ENCODE assay signal across 37 cellular contexts in genomic region chr22:47672526-47672925, GRCh38.
DNase-seq lines count a peak whose midpoint lies in the region; ATAC-seq, FAIRE-seq and TF ChIP-seq lines count a peak whose summit lies in the region.
"Had no signal": no experiment of that assay in that cellular context is flagged by ENCODE, and none has a peak within 500 bp of the region (broad histone marks: within the 10 kb centered on the region; RNA-seq: fewer than 3 reads in every experiment).

No MANE protein-coding gene starts in this region.

- H3T11ph ChIP-seq in H9 (ENCODE audit: low read length) = no peak overlapping the region

- H2AFZ ChIP-seq in H9 (ENCODE audit: low read length) = no peak overlapping the region
- no peak overlapping the region for H2AFZ ChIP-seq in H1 (ENCODE audit: low read length)
- H2AFZ ChIP-seq in neuronal stem cell (ENCODE audit: low read length) = no peak overlapping the region

- H4K8ac ChIP-seq in H9 (replicated peaks; ENCODE audit: insufficient read length, low read depth, low read length) (no peak overlapping the region), H1 (ENCODE audit: extremely low read depth, insufficient read depth, low read length) (no peak overlapping the region), mesendoderm (ENCODE audit: low read depth, low read length) (no peak overlapping the region), neuronal stem cell (ENCODE audit: low read depth, low read length) (peak overlapping the region; percentile 76)

- FAIRE-seq in H1 (lab: Jason Lieb, UNC) = no peak
- FAIRE-seq: A204.1, A549, D721Med had no signal

- H2BK15ac ChIP-seq in H9 (ENCODE audit: low read depth, low read length) (no peak overlapping the region), H1 (ENCODE audit: low read length) (no peak overlapping the region), mesendoderm (replicated peaks; ENCODE audit: low read depth) (no peak overlapping the region), neuronal stem cell (ENCODE audit: low read length) (no peak overlapping the region)

- CTCF ChIA-PET in H1 (lab: Charles Lee; ENCODE audit: partially characterized antibody) = interaction anchor here (1.2 kb wide), 1 partner anchor 9 kb away, joined by 3 read pairs; no protein-coding TSS in a partner anchor
- CTCF ChIA-PET in A673 (lab: Charles Lee) = no interaction called here

- no peaks in the 10 kb centered on the region for H3K79me2 ChIP-seq in H9 (ENCODE audit: insufficient read depth, low read length)
- no peaks in the 10 kb centered on the region for H3K79me2 ChIP-seq in H1 (ENCODE audit: control insufficient read depth in 1 of 2, insufficient read depth in 2 of 2, low read length in 2 of 2)
- H3K79me2 ChIP-seq in mesendoderm (ENCODE audit: control insufficient read depth, insufficient read depth, low read length) = no peaks in the 10 kb centered on the region

- ATAC-seq in HG02938 (IDR thresholded peaks at IDR 0.05; ENCODE audit: unreplicated experiment) (no peak), right lobe of liver (no peak)
- ATAC-seq: A549; CD8-positive, alpha-beta T cell had no signal

- no peak overlapping the region for H3K4me2 ChIP-seq in H9 (ENCODE audit: insufficient read depth, insufficient read length, low read length)
- no peak overlapping the region for H3K4me2 ChIP-seq in H1 (ENCODE audit: insufficient read depth in 1 of 2, low read depth in 2 of 2, low read length in 2 of 2)
- H3K4me2 ChIP-seq in mesendoderm (ENCODE audit: low read length) = no peak overlapping the region
- H3K4me2 ChIP-seq in neuronal stem cell (ENCODE audit: insufficient read depth, low read length, poor library complexity, severe bottlenecking) = no peak overlapping the region
- H3K4me2 ChIP-seq: A549; BLaER1; BLaER1 treated with 17β-estradiol and CSF1 and Interleukin-3, amounts not matched to agents 10 nM and 100 nM had no signal

- H3K23ac ChIP-seq in H9 (ENCODE audit: insufficient read length, low read depth, low read length) (no peak overlapping the region), H1 (ENCODE audit: insufficient read length) (no peak overlapping the region), mesendoderm (ENCODE audit: low read length) (no peak overlapping the region), neuronal stem cell (ENCODE audit: low read depth, low read length, poor library complexity) (peak overlapping the region; percentile 19)

- TF ChIP-seq CTCF in H9 (conservative IDR thresholded peaks at IDR 0.05) (no peak), H1 (IDR thresholded peaks at IDR 0.05; ENCODE audit: control extremely low read depth in 1 of 3, insufficient read depth in 1 of 3, low read depth in 1 of 3, low read length in 3 of 3) (no peak), A673 (conservative IDR thresholded peaks at IDR 0.05; ENCODE audit: low read depth, low read length) (no peak), right lobe of liver (IDR thresholded peaks at IDR 0.05) (no peak)

- H2BK5ac ChIP-seq in H9 (ENCODE audit: insufficient read length, low read length) (no peak overlapping the region), H1 (ENCODE audit: low read depth, low read length) (no peak overlapping the region; the same call in 1 of the 2 replicates), mesendoderm (ENCODE audit: low read length) (no peak overlapping the region), neuronal stem cell (ENCODE audit: low read length) (no peak overlapping the region)

- peaks cover 28 to 33% of the 10 kb centered on the region in 2 experiments for H3K4me1 Mint-ChIP-seq in H9
- H3K4me1 Mint-ChIP-seq: B cell; CD14-positive monocyte; CD4-positive, CD25-positive, alpha-beta regulatory T cell; CD8-positive, alpha-beta memory T cell had no signal

- H2AK5ac ChIP-seq in H9 (ENCODE audit: insufficient read length, low read length) = no peak overlapping the region
- no peak overlapping the region for H2AK5ac ChIP-seq in H1 (ENCODE audit: low read depth, low read length)
- peak overlapping the region; percentile 71 for H2AK5ac ChIP-seq in mesendoderm (ENCODE audit: low read length)
- H2AK5ac ChIP-seq in neuronal stem cell (ENCODE audit: low read depth, low read length) = no peak overlapping the region

- H3K23me2 ChIP-seq in H9 (ENCODE audit: insufficient read length, low read depth, low read length, poor library complexity, severe bottlenecking) = no peaks in the 10 kb centered on the region
- no peaks in the 10 kb centered on the region; the same call in 1 of the 2 replicates for H3K23me2 ChIP-seq in H1 (ENCODE audit: low read depth, low read length)

- no peak for DNase-seq in H9
- no peak for DNase-seq in H1 (ENCODE audit: low read depth in 1 of 2, low spot score in 2 of 2)
- DNase-seq in mesendoderm = no peak
- DNase-seq in neuronal stem cell (ENCODE audit: low spot score) = no peak
- DNase-seq in GDM1 (lab: John Stamatoyannopoulos, UW) = no peak
- DNase-seq in A673 (ENCODE audit: low spot score) = no peak
- no peak for DNase-seq in right lobe of liver
- DNase-seq: 8988T; ACHN; AML-193; BE2C; C1 segment of cervical spinal cord; Caco-2; Calu3; CD4-positive, alpha-beta memory T cell; CD4-positive, alpha-beta T cell; CD4-positive, CD25-positive, alpha-beta regulatory T cell; CD8-positive, alpha-beta memory T cell; CD8-positive, alpha-beta T cell; COR-L47; DMS 273 treated with DMSO at 0.1 percent for 48 hours; DMS153; DMS53; DMS79; DMS79 treated with DMSO at 0.1 percent for 48 hours; DND-41; EL had no signal

- H3K56ac ChIP-seq in H9 (ENCODE audit: insufficient read length, low read depth, low read length) (no peak overlapping the region), H1 (replicated peaks; ENCODE audit: insufficient read length, low read depth, low read length) (no peak overlapping the region), mesendoderm (ENCODE audit: low read length) (no peak overlapping the region)

- WGBS in H9 (ENCODE audit: extremely low coverage, insufficient read length, low lambda C conversion rate) = no CpG with 5 or more reads among the region's 9 CpGs
- WGBS in H1 (ENCODE audit: extremely low coverage in 1 of 2, insufficient coverage in 1 of 2, insufficient read length in 1 of 2, insufficient replicate concordance in 2 of 2, low coverage in 1 of 2, low lambda C conversion rate in 2 of 2, missing lambda C conversion rate in 1 of 2), 2 experiments = 89% methylated on average over 9 of the region's 9 CpGs; no CpG with 5 or more reads in 1 of the 2 experiments
- WGBS in mesendoderm (ENCODE audit: extremely low coverage, insufficient coverage, low lambda C conversion rate) = no CpG with 5 or more reads among the region's 9 CpGs
- WGBS in neuronal stem cell (ENCODE audit: extremely low coverage in 2 of 2, insufficient read length in 2 of 2, insufficient replicate concordance in 1 of 2), 2 donors = no CpG with 5 or more reads among the region's 9 CpGs
- WGBS in right lobe of liver (ENCODE audit: insufficient coverage, low coverage, low lambda C conversion rate, missing lambda C conversion rate) = 70% methylated on average over 6 of the region's 9 CpGs

- H3K4ac ChIP-seq in H9 (ENCODE audit: low read depth, low read length) (no peak overlapping the region), H1 (replicated peaks; ENCODE audit: insufficient read length, low read depth, low read length) (no peak overlapping the region), mesendoderm (ENCODE audit: low read depth, low read length) (no peak overlapping the region), neuronal stem cell (ENCODE audit: low read length) (no peak overlapping the region)

- no TSS peak for BruUV-seq in A673 (replicated peaks; lab: Mats Ljungman, UMichigan)

- H2BK20ac ChIP-seq in H9 (ENCODE audit: low read depth, low read length, poor library complexity, severe bottlenecking) (no peak overlapping the region), H1 (ENCODE audit: low read length) (no peak overlapping the region)

- H3K36me3 ChIP-seq in H1 (ENCODE audit: control insufficient read depth in 2 of 4, insufficient read depth in 4 of 4, low read length in 3 of 4) (no peaks in the 10 kb centered on the region), mesendoderm (ENCODE audit: control insufficient read depth, insufficient read depth, low read length) (no peaks in the 10 kb centered on the region), neuronal stem cell (replicated peaks in 1 of 2; ENCODE audit: control insufficient read depth in 2 of 2, insufficient read depth in 2 of 2, low read length in 2 of 2) (no peaks in the 10 kb centered on the region), A673 (ENCODE audit: insufficient read depth, low read length, poor library complexity, severe bottlenecking) (no peaks in the 10 kb centered on the region), right lobe of liver (no peaks in the 10 kb centered on the region)
- H3K36me3 ChIP-seq: BE2C; BLaER1; BLaER1 treated with 17β-estradiol and CSF1 and Interleukin-3, amounts not matched to agents 10 nM and 100 nM had no signal

- peaks cover 63% of the 10 kb centered on the region for H3K27me3 Mint-ChIP-seq in H9 (ENCODE audit: low read depth)
- H3K27me3 Mint-ChIP-seq: B cell; CD4-positive, alpha-beta T cell; CD4-positive, CD25-positive, alpha-beta regulatory T cell had no signal

- H3K9me3 Mint-ChIP-seq in H9 = peaks cover 20 to 30% of the 10 kb centered on the region in 2 experiments

- H3K36me3 Mint-ChIP-seq in H9 (ENCODE audit: insufficient read depth in 1 of 3, low read depth in 3 of 3) = peaks cover 10 to 23% (median 16%) of the 10 kb centered on the region in 3 experiments; a peak in 6 of 7 replicates
- H3K36me3 Mint-ChIP-seq: CD14-positive monocyte; CD4-positive, alpha-beta memory T cell; CD4-positive, CD25-positive, alpha-beta regulatory T cell; CD8-positive, alpha-beta memory T cell; CD8-positive, alpha-beta T cell had no signal

- no peak overlapping the region for H2BK120ac ChIP-seq in H9 (ENCODE audit: low read depth, low read length, poor library complexity, severe bottlenecking)
- no peak overlapping the region for H2BK120ac ChIP-seq in H1 (replicated peaks; ENCODE audit: low read depth, low read length)
- no peak overlapping the region for H2BK120ac ChIP-seq in mesendoderm (ENCODE audit: low read depth, low read length)
- no peak overlapping the region for H2BK120ac ChIP-seq in neuronal stem cell (ENCODE audit: low read depth, low read length)

- H3K9me3 ChIP-seq in H9 (ENCODE audit: control insufficient read depth, low read depth, low read length) (no peaks in the 10 kb centered on the region), H1 (ENCODE audit: insufficient read depth in 2 of 2, low read depth in 1 of 2, low read length in 1 of 2) (peaks cover 5 to 7% of the 10 kb centered on the region in 2 experiments; a peak in 2 of 4 replicates), neuronal stem cell (replicated peaks in 1 of 2; ENCODE audit: control insufficient read depth in 2 of 2, insufficient read depth in 1 of 2, low read depth in 1 of 2, low read length in 2 of 2) (no peaks in the 10 kb centered on the region), A673 (ENCODE audit: low read depth, low read length, poor library complexity, severe bottlenecking) (no peaks in the 10 kb centered on the region), right lobe of liver (no peaks in the 10 kb centered on the region)
- H3K9me3 ChIP-seq: A549, Caco-2 had no signal

- H3K4me3 Mint-ChIP-seq in H9 = no peak overlapping the region
- H3K4me3 Mint-ChIP-seq: B cell; CD14-positive monocyte; CD4-positive, alpha-beta memory T cell; CD4-positive, alpha-beta T cell; CD4-positive, CD25-positive, alpha-beta regulatory T cell; CD8-positive, alpha-beta memory T cell; CD8-positive, alpha-beta T cell had no signal

- no peak for TF ChIP-seq RAD21 in H1 (IDR thresholded peaks at IDR 0.05 in 1 of 2, conservative IDR thresholded peaks at IDR 0.05 in 1 of 2; ENCODE audit: low read depth in 2 of 2, low read length in 2 of 2)

- peaks cover 5% of the 10 kb centered on the region; the same call in 1 of the 2 replicates for H3K4me1 ChIP-seq in H9 (ENCODE audit: insufficient read depth, low read length)
- H3K4me1 ChIP-seq in H1 (replicated peaks in 1 of 4; ENCODE audit: control insufficient read depth in 3 of 4, insufficient read depth in 4 of 4, low read length in 3 of 4) = peaks cover 0 to 4% (median 2%) of the 10 kb centered on the region in 4 experiments; a peak in 3 of 7 replicates
- no peaks in the 10 kb centered on the region for H3K4me1 ChIP-seq in mesendoderm (ENCODE audit: control insufficient read depth, low read depth, low read length)
- no peaks in the 10 kb centered on the region for H3K4me1 ChIP-seq in neuronal stem cell (ENCODE audit: control insufficient read depth in 2 of 2, insufficient read depth in 1 of 2, low read depth in 1 of 2, low read length in 2 of 2)
- H3K4me1 ChIP-seq in A673 (ENCODE audit: insufficient read depth, low read length, poor library complexity, severe bottlenecking) = no peaks in the 10 kb centered on the region
- no peaks in the 10 kb centered on the region for H3K4me1 ChIP-seq in right lobe of liver
- H3K4me1 ChIP-seq: A549; BE2C; BLaER1; BLaER1 treated with 17β-estradiol and CSF1 and Interleukin-3, amounts not matched to agents 10 nM and 100 nM; Caco-2 had no signal

- H4K20me1 ChIP-seq in H9 (ENCODE audit: control insufficient read depth, insufficient read depth, insufficient read length) (no peaks in the 10 kb centered on the region), H1 (replicated peaks in 1 of 2; ENCODE audit: control insufficient read depth in 1 of 2, insufficient read depth in 2 of 2, low read length in 2 of 2) (no peaks in the 10 kb centered on the region)
- H4K20me1 ChIP-seq: BLaER1; BLaER1 treated with 17β-estradiol and CSF1 and Interleukin-3, amounts not matched to agents 10 nM and 100 nM had no signal

- H4K91ac ChIP-seq in H9 (ENCODE audit: insufficient read length, low read depth, low read length) (no peak overlapping the region), H1 (replicated peaks; ENCODE audit: insufficient read length, low read length) (no peak overlapping the region), neuronal stem cell (ENCODE audit: low read depth, low read length, poor library complexity) (no peak overlapping the region)

- intact Hi-C loops in A673 (cut with micrococcal nuclease; ENCODE audit: unreplicated experiment) (no loop called here), right lobe of liver (cut with DNase I) (no loop called here)

- no peak overlapping the region for H3K27ac Mint-ChIP-seq in H9
- H3K27ac Mint-ChIP-seq: B cell; CD14-positive monocyte; CD4-positive, alpha-beta memory T cell; CD4-positive, alpha-beta T cell; CD4-positive, CD25-positive, alpha-beta regulatory T cell; CD8-positive, alpha-beta memory T cell; CD8-positive, alpha-beta T cell had no signal

- H3K18ac ChIP-seq in H9 (ENCODE audit: insufficient read length, low read depth, low read length) (no peak overlapping the region), H1 (ENCODE audit: extremely low read depth, low read length) (no peak overlapping the region; the same call in 1 of the 2 replicates), mesendoderm (ENCODE audit: low read length) (no peak overlapping the region), neuronal stem cell (ENCODE audit: low read length) (peak overlapping the region; percentile 32)

- POLR2A ChIA-PET in H1 (lab: Charles Lee; ENCODE audit: partially characterized antibody) = no interaction called here
- POLR2A ChIA-PET in A673 (lab: Charles Lee; ENCODE audit: low non-redundant PET) = no interaction called here

- H4K5ac ChIP-seq in H9 (ENCODE audit: insufficient read length, low read depth, low read length) (no peak overlapping the region), H1 (ENCODE audit: insufficient read length, low read depth, low read length) (no peak overlapping the region), mesendoderm (ENCODE audit: low read length) (no peak overlapping the region)

- TF ChIP-seq POLR2A in H1 (IDR thresholded peaks at IDR 0.05; ENCODE audit: control extremely low read depth in 1 of 2, low read depth in 2 of 2, low read length in 2 of 2) = no peak
- TF ChIP-seq POLR2A in right lobe of liver (IDR thresholded peaks at IDR 0.05) = no peak

- H3K9ac ChIP-seq in H9 (ENCODE audit: extremely low read depth, insufficient read length, low read length) (no peak overlapping the region), H1 (replicated peaks in 1 of 4; ENCODE audit: extremely low read depth in 1 of 4, low read depth in 3 of 4, low read length in 3 of 4) (no peak overlapping the region), mesendoderm (ENCODE audit: low read length) (no peak overlapping the region), neuronal stem cell (ENCODE audit: low read depth, low read length, poor library complexity) (no peak overlapping the region)
- H3K9ac ChIP-seq: BLaER1; BLaER1 treated with 17β-estradiol and CSF1 and Interleukin-3, amounts not matched to agents 10 nM and 100 nM had no signal

- H3K79me1 ChIP-seq in H9 (ENCODE audit: insufficient read depth, low read depth, low read length, poor library complexity, severe bottlenecking) (no peaks in the 10 kb centered on the region), H1 (ENCODE audit: low read depth, low read length) (no peaks in the 10 kb centered on the region), mesendoderm (ENCODE audit: low read length) (no peaks in the 10 kb centered on the region), neuronal stem cell (ENCODE audit: low read depth, low read length) (no peaks in the 10 kb centered on the region)

- peak overlapping the region; percentile 19; the same call in 1 of the 2 replicates for H3K14ac ChIP-seq in H9 (ENCODE audit: insufficient read depth, low read length)
- H3K14ac ChIP-seq in H1 (ENCODE audit: insufficient read length) = no peak overlapping the region
- H3K14ac ChIP-seq in neuronal stem cell (ENCODE audit: low read length) = peak overlapping the region; percentile 87

- H2BK12ac ChIP-seq in H9 (ENCODE audit: insufficient read length, low read depth, low read length) (no peak overlapping the region), H1 (ENCODE audit: low read depth, low read length) (peak overlapping the region; percentile 53; the same call in 1 of the 2 replicates), neuronal stem cell (ENCODE audit: low read length) (no peak overlapping the region)

- no peak for TF ChIP-seq EP300 in H1 (IDR thresholded peaks at IDR 0.05; ENCODE audit: borderline replicate concordance in 1 of 2, low read depth in 2 of 2, low read length in 2 of 2)

- H3K27me3 ChIP-seq in H9 (ENCODE audit: insufficient read depth, low read length) = no peaks in the 10 kb centered on the region
- peaks cover 0 to 4% (median 1%) of the 10 kb centered on the region in 4 experiments; a peak in 2 of 7 replicates for H3K27me3 ChIP-seq in H1 (replicated peaks in 1 of 4; ENCODE audit: control insufficient read depth in 3 of 4, extremely low read depth in 1 of 4, insufficient read depth in 3 of 4, low read length in 3 of 4)
- H3K27me3 ChIP-seq in mesendoderm (ENCODE audit: insufficient read depth, low read length, poor library complexity) = no peaks in the 10 kb centered on the region
- no peaks in the 10 kb centered on the region for H3K27me3 ChIP-seq in neuronal stem cell (ENCODE audit: control insufficient read depth in 3 of 3, insufficient read depth in 3 of 3, low read depth in 1 of 3, low read length in 3 of 3)
- no peaks in the 10 kb centered on the region for H3K27me3 ChIP-seq in A673 (replicated peaks; ENCODE audit: insufficient read depth, low read depth, low read length, poor library complexity)
- no peaks in the 10 kb centered on the region for H3K27me3 ChIP-seq in right lobe of liver
- H3K27me3 ChIP-seq: BE2C; BLaER1; BLaER1 treated with 17β-estradiol and CSF1 and Interleukin-3, amounts not matched to agents 10 nM and 100 nM had no signal

- H3K4me3 ChIP-seq in H1 (ENCODE audit: extremely low read depth in 1 of 4, insufficient read depth in 2 of 4, low read depth in 3 of 4, low read length in 4 of 4) (no peak overlapping the region), mesendoderm (ENCODE audit: low read length) (no peak overlapping the region), neuronal stem cell (ENCODE audit: low read length in 2 of 2) (no peak overlapping the region), A673 (ENCODE audit: low read depth, low read length, poor library complexity, severe bottlenecking) (no peak overlapping the region), right lobe of liver (no peak overlapping the region)
- H3K4me3 ChIP-seq: A549; BLaER1; BLaER1 treated with 17β-estradiol and CSF1 and Interleukin-3, amounts not matched to agents 10 nM and 100 nM had no signal

- H3K27ac ChIP-seq in H9 (ENCODE audit: insufficient read length, low read depth, low read length) (no peak overlapping the region), H1 (ENCODE audit: low read depth, low read length) (no peak overlapping the region), mesendoderm (ENCODE audit: low read depth, low read length) (no peak overlapping the region), neuronal stem cell (replicated peaks; ENCODE audit: low read length) (no peak overlapping the region), A673 (ENCODE audit: low read depth, low read length, poor library complexity, severe bottlenecking) (no peak overlapping the region), right lobe of liver (no peak overlapping the region)
- H3K27ac ChIP-seq: 22Rv1; A549; BLaER1; BLaER1 treated with 17β-estradiol and CSF1 and Interleukin-3, amounts not matched to agents 10 nM and 100 nM; C4-2B had no signal
